24 cellular contexts compared by ENCODE assay signal in genomic region chr3:128502712-128503111, GRCh38. TPM values are rescaled to one million over a fixed set of nuclear protein-coding genes. Genes with fewer than 3 reads are reported as not detected.
"Had no signal": no experiment of that assay in that cellular context is flagged by ENCODE, and none has a peak within 500 bp of the region (broad histone marks: within the 10 kb centered on the region; RNA-seq: fewer than 3 reads in every experiment).

No MANE protein-coding gene starts in this region.

- H3K4me3 ChIP-seq: breast epithelium had no signal

- H3K36me3 Mint-ChIP-seq: activated naive CD4-positive, alpha-beta T cell treated with anti-CD3 and anti-CD28 coated beads, Interleukin-2, amount 50 U/mL, for 24 hours; WTC11 had no signal

- ATAC-seq: T-helper 17 cell had no signal

- H3K27ac Mint-ChIP-seq: activated naive CD4-positive, alpha-beta T cell treated with anti-CD3 and anti-CD28 coated beads, Interleukin-2, amount 50 U/mL, for 24 hours; activated T-cell treated with anti-CD3 and anti-CD28 coated beads, Interleukin-2, amount 50 U/mL, for 24 hours; activated T-helper 1 cell treated with anti-CD3 and anti-CD28 coated beads, Interleukin-12 subunit alpha, Interleukin-12 subunit beta, Interleukin-2, Interleukin-4 antibody, amounts not matched to agents 30 ng/mL and 10 ng/mL and 1 ng/mL, durations not matched to agents 14 hours and 24 hours and 36 hours; T-helper 17 cell; WTC11 had no signal

- H3K9me3 Mint-ChIP-seq: activated naive CD4-positive, alpha-beta T cell treated with anti-CD3 and anti-CD28 coated beads, Interleukin-2, amount 50 U/mL, for 24 hours; activated T-cell treated with anti-CD3 and anti-CD28 coated beads, Interleukin-2, amount 50 U/mL, for 24 hours; activated T-helper 1 cell treated with anti-CD3 and anti-CD28 coated beads, Interleukin-12 subunit alpha, Interleukin-12 subunit beta, Interleukin-2, Interleukin-4 antibody, amounts not matched to agents 30 ng/mL and 10 ng/mL and 1 ng/mL, durations not matched to agents 14 hours and 24 hours and 36 hours had no signal

- DNase-seq: activated CD4-positive, alpha-beta T cell treated with anti-CD3 and anti-CD28 coated beads for 48 hours; activated CD4-positive, alpha-beta T cell treated with anti-CD3 and anti-CD28 coated beads, Interleukin-2, amount 50 U/mL, for 4 hours; activated CD4-positive, CD25-positive, alpha-beta regulatory T cell treated with anti-CD3 and anti-CD28 coated beads, Interleukin-2, amount 50 U/mL, for 72 hours; activated effector memory CD4-positive, alpha-beta T cell treated with Interleukin-2 at 50 U/mL for 16 hours; activated naive CD4-positive, alpha-beta T cell; activated T-cell treated with anti-CD3 and anti-CD28 coated beads, Interleukin-2, amount 50 U/mL, for 24 hours; aorta; caudate nucleus; Kasumi-1; NCI-H1048; NCI-H1930; NCI-H2171; NCI-H226; SIG-M5; T-helper 17 cell; T-helper 9 cell had no signal

- H3K4me3 Mint-ChIP-seq: activated naive CD4-positive, alpha-beta T cell treated with anti-CD3 and anti-CD28 coated beads, Interleukin-2, amount 50 U/mL, for 24 hours; activated T-cell treated with anti-CD3 and anti-CD28 coated beads, Interleukin-2, amount 50 U/mL, for 24 hours; activated T-helper 1 cell treated with anti-CD3 and anti-CD28 coated beads, Interleukin-12 subunit alpha, Interleukin-12 subunit beta, Interleukin-2, Interleukin-4 antibody, amounts not matched to agents 30 ng/mL and 10 ng/mL and 1 ng/mL, durations not matched to agents 14 hours and 24 hours and 36 hours; T-helper 17 cell; WTC11 had no signal

- H3K27ac ChIP-seq: breast epithelium had no signal

- H3K4me1 Mint-ChIP-seq: activated naive CD4-positive, alpha-beta T cell treated with anti-CD3 and anti-CD28 coated beads, Interleukin-2, amount 50 U/mL, for 24 hours; WTC11 had no signal

RNA-seq across cellular contexts. Expression of gene GATA2, which starts 9.7 kb away (rescaled TPM):
- total RNA-seq: OCI-LY7 had no signal

RNA-seq across cellular contexts. Expression of gene DNAJB8, which starts 36.0 kb away (rescaled TPM):
- total RNA-seq: activated CD8-positive, alpha-beta memory T cell treated with anti-CD3 and anti-CD28 coated beads for 36 hours; activated T-helper 1 cell treated with anti-CD3 and anti-CD28 coated beads, Interleukin-12 subunit alpha, Interleukin-12 subunit beta, Interleukin-2, Interleukin-4 antibody, amounts not matched to agents 30 ng/mL and 10 ng/mL and 1 ng/mL, durations not matched to agents 14 hours and 24 hours and 36 hours; aorta; breast epithelium; NCI-H460; OCI-LY7; RPMI7951; T-helper 17 cell; WTC11 had no signal
